In the genomic region with DNA sequence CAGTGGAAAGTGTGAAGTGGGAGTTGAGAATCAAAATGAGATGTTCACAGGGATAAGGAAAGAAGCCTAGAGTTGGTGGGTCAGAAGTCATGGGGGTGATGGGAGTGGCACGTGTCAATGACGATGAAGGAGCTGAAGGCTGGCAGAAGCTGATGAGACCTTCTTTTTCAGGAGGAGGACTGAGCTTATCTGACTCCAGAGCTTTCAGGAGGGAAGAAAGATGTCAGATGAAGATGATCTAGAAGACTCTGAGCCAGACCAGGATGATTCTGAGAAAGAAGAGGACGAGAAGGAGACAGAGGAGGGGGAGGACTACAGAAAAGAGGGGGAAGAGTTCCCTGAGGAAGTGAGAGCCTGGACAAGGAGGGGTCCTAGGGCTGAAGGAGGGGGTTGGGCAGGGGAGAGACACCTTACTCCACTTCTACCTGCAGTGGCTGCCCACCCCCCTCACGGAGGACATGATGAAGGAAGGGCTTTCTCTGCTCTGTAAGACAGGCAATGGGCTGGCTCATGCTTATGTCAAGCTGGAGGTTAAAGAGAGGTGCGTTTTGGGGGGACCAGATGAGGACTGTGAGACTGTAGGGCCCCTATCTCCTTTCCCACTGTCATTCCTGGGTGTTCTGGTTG, we compare ENCODE assay signal across 11 cellular contexts. TPM values are rescaled to one million over a fixed set of nuclear protein-coding genes. Genes with fewer than 3 reads are reported as not detected.
DNase-seq lines count a peak whose midpoint lies in the region; ATAC-seq and TF ChIP-seq lines count a peak whose summit lies in the region.
"Had no signal": no experiment of that assay in that cellular context is flagged by ENCODE, and none has a peak within 500 bp of the region (broad histone marks: within the 10 kb centered on the region; RNA-seq: fewer than 3 reads in every experiment).

No MANE protein-coding gene starts in this region.

- H3K9me3 ChIP-seq in Karpas-422 (ENCODE audit: low read length) (no peaks in the 10 kb centered on the region), endodermal cell (ENCODE audit: control insufficient read depth, low read length) (no peaks in the 10 kb centered on the region), osteoblast (ENCODE audit: low read depth, low read length) (no peaks in the 10 kb centered on the region), T-helper 17 cell (ENCODE audit: control insufficient read depth, low read length, poor library complexity, severe bottlenecking) (no peaks in the 10 kb centered on the region)

- H3K27me3 Mint-ChIP-seq in endodermal cell (ENCODE audit: insufficient read depth) (peaks cover 11% of the 10 kb centered on the region), T-helper 17 cell (no peaks in the 10 kb centered on the region)

- H3K36me3 ChIP-seq in BJ (ENCODE audit: control insufficient read depth, insufficient read depth, low read length) (no peaks in the 10 kb centered on the region; the same call in 1 of the 2 replicates), Karpas-422 (ENCODE audit: insufficient read depth, low read length) (no peaks in the 10 kb centered on the region), endodermal cell (ENCODE audit: control insufficient read depth, insufficient read depth, low read length) (no peaks in the 10 kb centered on the region), osteoblast (ENCODE audit: insufficient read depth, low read length) (no peaks in the 10 kb centered on the region)

- H2AFZ ChIP-seq in Karpas-422 (ENCODE audit: low read length) (no peak overlapping the region), osteoblast (ENCODE audit: low read length) (peak overlapping the region; percentile 100)

- H4K20me1 ChIP-seq in Karpas-422 (ENCODE audit: insufficient read depth, low read depth, low read length): no peaks in the 10 kb centered on the region
- no peaks in the 10 kb centered on the region for H4K20me1 ChIP-seq in osteoblast (ENCODE audit: insufficient read depth, low read length)

- no peaks in the 10 kb centered on the region for H3K9me2 ChIP-seq in Karpas-422 (replicated peaks; ENCODE audit: insufficient read depth, low read length)

- peak overlapping the region; percentile 79 for H3K9ac ChIP-seq in Karpas-422 (ENCODE audit: low read length)
- H3K9ac ChIP-seq in endodermal cell (ENCODE audit: extremely low read depth, low read length, poor library complexity, severe bottlenecking): peak overlapping the region; percentile 91

- CTCF ChIA-PET in BJ (lab: Yijun Ruan, JAX): interaction anchor here (0.7 to 2.2 kb wide), 5 partner anchors 19 to 239 kb away, joined by 3 to 12 read pairs (median 5); no protein-coding TSS in a partner anchor

- TF ChIP-seq CTCF in BJ (IDR thresholded peaks at IDR 0.05; ENCODE audit: insufficient read depth, low read depth, low read length) (no peak), endodermal cell (conservative IDR thresholded peaks at IDR 0.05) (no peak), osteoblast (IDR thresholded peaks at IDR 0.05; ENCODE audit: extremely low read depth, low read depth, low read length) (no peak)

- DNase-seq in BJ (ENCODE audit: low read depth) (no peak), Karpas-422 (no peak), endodermal cell (no peak), osteoblast (ENCODE audit: insufficient read length, low spot score, missing footprints) (no peak), inferior parietal cortex (ENCODE audit: extremely low spot score) (no peak), pons (ENCODE audit: low spot score) (no peak), T-helper 17 cell (no peak)

- H3K27ac Mint-ChIP-seq in endodermal cell (no peak overlapping the region), T-helper 17 cell (no peak overlapping the region)

- H3K79me2 ChIP-seq in Karpas-422 (ENCODE audit: low read length): no peaks in the 10 kb centered on the region
- H3K79me2 ChIP-seq in osteoblast (ENCODE audit: insufficient read depth, low read length): no peaks in the 10 kb centered on the region

- 71 to 92% methylated on average over 2 to 5 of the region's 5 CpGs for WGBS in endodermal cell (ENCODE audit: insufficient coverage in 1 of 2, insufficient read length in 1 of 2), 2 experiments

- H3K4me3 ChIP-seq in BJ (ENCODE audit: low read depth, low read length): peak overlapping the region; percentile 58
- H3K4me3 ChIP-seq in Karpas-422 (ENCODE audit: low read length): peak overlapping the region; percentile 71
- peak overlapping the region; percentile 91 for H3K4me3 ChIP-seq in endodermal cell (ENCODE audit: low read length)
- H3K4me3 ChIP-seq in osteoblast (ENCODE audit: insufficient read depth, low read length): peak overlapping the region; percentile 99

- peaks cover 23% of the 10 kb centered on the region for H3K4me1 ChIP-seq in Karpas-422 (ENCODE audit: low read length)
- peaks cover 7% of the 10 kb centered on the region for H3K4me1 ChIP-seq in endodermal cell (ENCODE audit: control insufficient read depth, insufficient read depth, low read length)
- peaks cover 10% of the 10 kb centered on the region for H3K4me1 ChIP-seq in osteoblast (ENCODE audit: insufficient read depth, low read length)

- H3K4me2 ChIP-seq in Karpas-422 (ENCODE audit: low read depth, low read length, poor library complexity, severe bottlenecking): peak overlapping the region; percentile 84
- peak overlapping the region; percentile 100 for H3K4me2 ChIP-seq in osteoblast (ENCODE audit: insufficient read depth, low read length)

- no peak overlapping the region for H3K27ac ChIP-seq in Karpas-422 (ENCODE audit: low read length)
- peak overlapping the region; percentile 96 for H3K27ac ChIP-seq in endodermal cell (ENCODE audit: low read depth, low read length)
- H3K27ac ChIP-seq in osteoblast (ENCODE audit: low read depth, low read length): peak overlapping the region; percentile 87

- ATAC-seq in T-helper 17 cell (no peak), HG02870 (IDR thresholded peaks at IDR 0.05; ENCODE audit: unreplicated experiment) (no peak)

- no peaks in the 10 kb centered on the region for H3K27me3 ChIP-seq in BJ (ENCODE audit: control insufficient read depth, insufficient read depth, low read length)
- H3K27me3 ChIP-seq in Karpas-422 (ENCODE audit: low read length): no peaks in the 10 kb centered on the region
- no peaks in the 10 kb centered on the region for H3K27me3 ChIP-seq in endodermal cell (ENCODE audit: control insufficient read depth, insufficient read depth, low read length, poor library complexity, severe bottlenecking)
- no peaks in the 10 kb centered on the region for H3K27me3 ChIP-seq in osteoblast (ENCODE audit: insufficient read depth, low read length)

- H3K36me3 Mint-ChIP-seq in endodermal cell (ENCODE audit: low read depth) (no peaks in the 10 kb centered on the region), T-helper 17 cell (ENCODE audit: low read depth) (no peaks in the 10 kb centered on the region)

- no peak overlapping the region for H3K4me3 Mint-ChIP-seq in endodermal cell
- H3K4me3 Mint-ChIP-seq in T-helper 17 cell: no peak overlapping the region

- POLR2A ChIA-PET in BJ (lab: Charles Lee): no interaction called here

- H3K9me3 Mint-ChIP-seq in endodermal cell: no peaks in the 10 kb centered on the region

- H3K4me1 Mint-ChIP-seq in endodermal cell (peaks cover 13% of the 10 kb centered on the region), T-helper 17 cell (peaks cover 9% of the 10 kb centered on the region)

RNA-seq across cellular contexts. Expression of a gene that starts 0.9 kb away (rescaled TPM):
- polyA plus RNA-seq in BJ (2011; rRNA removed): 12.7 and 13.3 TPM in 2 replicates
- polyA minus RNA-seq in BJ (2011; rRNA and poly(A)+ RNA removed): 4.8 and 5.2 TPM in 2 replicates
- total RNA-seq in Karpas-422 (2014; rRNA removed; shearing (Covaris generic); ENCODE audit: low replicate concordance): 8.7 and 9.7 TPM in 2 replicates
- total RNA-seq in endodermal cell (10 to 100 TPM in 1 of 2 donors, 1 to 10 TPM in 1; 7.8 to 11.5 TPM), osteoblast (7.1 and 7.6 TPM in 2 replicates), T-helper 17 cell (10 to 100 TPM in 1 of 2 donors, 1 to 10 TPM in 1; 7.3 to 13.4 TPM)
- polyA plus RNA-seq in endodermal cell (2013, experiment 1 of 2): 12.5 TPM
- 8.9 TPM for polyA plus RNA-seq in endodermal cell (2013, experiment 2 of 2)

RNA-seq across cellular contexts. Expression of a gene that starts 8.9 kb away (rescaled TPM):
- 27.9 and 29.7 TPM in 2 replicates for polyA plus RNA-seq in BJ (2011; rRNA removed)
- polyA minus RNA-seq in BJ (2011; rRNA and poly(A)+ RNA removed): 16.1 and 19.4 TPM in 2 replicates
- 40.3 and 43.1 TPM in 2 replicates for total RNA-seq in Karpas-422 (2014; rRNA removed; shearing (Covaris generic); ENCODE audit: low replicate concordance)
- total RNA-seq in endodermal cell (100 to 1,000 TPM; 104 to 139 TPM), osteoblast (8.5 and 13.4 TPM in 2 replicates), T-helper 17 cell (10 to 100 TPM; 80.2 to 80.7 TPM)
- 137 TPM for polyA plus RNA-seq in endodermal cell (2013, experiment 1 of 2)
- polyA plus RNA-seq in endodermal cell (2013, experiment 2 of 2): 107 TPM

RNA-seq across cellular contexts. Expression of a gene that starts 22.2 kb away (rescaled TPM):
- polyA plus RNA-seq in BJ (2011; rRNA removed): 13.0 and 15.9 TPM in 2 replicates
- 12.4 and 35.5 TPM in 2 replicates for polyA minus RNA-seq in BJ (2011; rRNA and poly(A)+ RNA removed)
- total RNA-seq in Karpas-422 (2014; rRNA removed; shearing (Covaris generic); ENCODE audit: low replicate concordance): 8.8 and 11.7 TPM in 2 replicates
- total RNA-seq in endodermal cell: 100 to 1,000 TPM; 111 to 244 TPM
- polyA plus RNA-seq in endodermal cell (2013, experiment 1 of 2): 157 TPM
- polyA plus RNA-seq in endodermal cell (2013, experiment 2 of 2): 139 TPM
- total RNA-seq in osteoblast: 10.3 and 14.1 TPM in 2 replicates
- 10 to 100 TPM; 24.1 to 28.9 TPM for total RNA-seq in T-helper 17 cell

RNA-seq across cellular contexts. Expression of a gene that starts 32.4 kb away (rescaled TPM):
- 5.0 and 7.3 TPM in 2 replicates for polyA plus RNA-seq in BJ (2011; rRNA removed)
- 2.6 and 3.0 TPM in 2 replicates for polyA minus RNA-seq in BJ (2011; rRNA and poly(A)+ RNA removed)
- 5.9 and 7.4 TPM in 2 replicates for total RNA-seq in Karpas-422 (2014; rRNA removed; shearing (Covaris generic); ENCODE audit: low replicate concordance)
- total RNA-seq in endodermal cell: 10 to 100 TPM; 34.6 to 36.5 TPM
- polyA plus RNA-seq in endodermal cell (2013, experiment 1 of 2): 6.8 TPM
- 7.6 TPM for polyA plus RNA-seq in endodermal cell (2013, experiment 2 of 2)
- 11.5 and 11.9 TPM in 2 replicates for total RNA-seq in osteoblast
- total RNA-seq in T-helper 17 cell: 1 to 10 TPM; 6.7 to 8.7 TPM

RNA-seq across cellular contexts. Expression of a gene that starts 38.1 kb away (rescaled TPM):
- polyA plus RNA-seq in BJ (2011; rRNA removed): not detected in 2 replicates
- not detected in 2 replicates for polyA minus RNA-seq in BJ (2011; rRNA and poly(A)+ RNA removed)
- not detected in 2 replicates for total RNA-seq in Karpas-422 (2014; rRNA removed; shearing (Covaris generic); ENCODE audit: low replicate concordance)
- total RNA-seq in endodermal cell (not detected), osteoblast (not detected in 2 replicates), T-helper 17 cell (not detected)
- not detected for polyA plus RNA-seq in endodermal cell (2013, experiment 1 of 2)
- polyA plus RNA-seq in endodermal cell (2013, experiment 2 of 2): not detected
- total RNA-seq: activated CD8-positive, alpha-beta memory T cell treated with anti-CD3 and anti-CD28 coated beads for 36 hours; chondrocyte; mononuclear cell had no signal
